ENCODE assay signal across 22 cellular contexts in the genomic region with DNA sequence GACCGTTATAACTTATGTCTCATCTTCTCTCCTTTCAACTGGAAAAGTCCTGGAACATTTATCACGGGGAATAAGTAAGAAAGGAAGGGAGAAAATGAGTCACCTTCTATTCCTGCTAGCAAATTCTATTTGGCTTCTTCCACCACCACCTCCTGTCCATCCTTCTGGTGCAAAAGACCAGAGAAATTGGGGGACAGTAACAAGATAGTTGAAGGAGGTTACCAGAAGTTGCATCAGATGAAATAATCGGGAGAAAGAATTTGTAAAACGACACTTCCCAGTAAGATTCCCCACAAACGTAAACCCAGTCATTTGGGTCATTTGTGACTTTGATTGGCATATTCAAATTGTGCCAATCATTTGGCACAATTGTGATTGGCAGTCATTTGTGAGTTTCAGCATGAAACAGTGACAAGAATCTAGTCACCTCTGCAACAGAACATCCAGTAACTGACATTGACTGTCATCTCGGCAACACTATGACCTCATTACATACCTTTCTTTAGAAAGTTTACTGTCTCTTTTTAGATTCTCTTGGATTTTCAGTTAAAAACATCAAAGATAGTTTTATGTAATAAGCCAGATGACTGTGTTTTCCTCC. TPM values are rescaled to one million over a fixed set of nuclear protein-coding genes. Genes with fewer than 3 reads are reported as not detected.
DNase-seq lines count a peak whose midpoint lies in the region; ATAC-seq and TF ChIP-seq lines count a peak whose summit lies in the region.
"Had no signal": no experiment of that assay in that cellular context is flagged by ENCODE, and none has a peak within 500 bp of the region (broad histone marks: within the 10 kb centered on the region; RNA-seq: fewer than 3 reads in every experiment).

No MANE protein-coding gene starts in this region.

- in situ Hi-C loops in brain microvascular endothelial cell (cut with HindIII; ENCODE audit: low pct_ligation_motif_present, low sequenced_read_pairs) = no loop called here

- H3F3A ChIP-seq in neural cell (ENCODE audit: insufficient read depth, low read length, poor library complexity, severe bottlenecking) = no peaks in the 10 kb centered on the region

- TF ChIP-seq RAD21 in neural cell (conservative IDR thresholded peaks at IDR 0.05) = no peak

- no peaks in the 10 kb centered on the region for H3K9me3 ChIP-seq in neural cell (ENCODE audit: low read length)
- H3K9me3 ChIP-seq: upper lobe of right lung had no signal

- H3K4me3 ChIP-seq in AG09309 (ENCODE audit: control insufficient read depth, low read depth, low read length) (no peak overlapping the region), neural cell (ENCODE audit: low read length) (no peak overlapping the region), brain microvascular endothelial cell (ENCODE audit: low read depth, low read length) (no peak overlapping the region)
- H3K4me3 ChIP-seq: smooth muscle cell, upper lobe of right lung had no signal

- TF ChIP-seq EP300 in neural cell (conservative IDR thresholded peaks at IDR 0.05; ENCODE audit: poor library complexity, severe bottlenecking) = peak; percentile 98

- H3K36me3 ChIP-seq in neural cell (ENCODE audit: insufficient read depth, low read length) = no peaks in the 10 kb centered on the region
- no peaks in the 10 kb centered on the region for H3K36me3 ChIP-seq in brain microvascular endothelial cell (replicated peaks)
- H3K36me3 ChIP-seq: upper lobe of right lung had no signal

- ATAC-seq in HG02678 (IDR thresholded peaks at IDR 0.05; ENCODE audit: unreplicated experiment) = no peak
- ATAC-seq: naive thymus-derived CD8-positive, alpha-beta T cell; upper lobe of right lung had no signal

- H3K9ac ChIP-seq in neural cell (ENCODE audit: low read length) = no peak overlapping the region

- H3K27ac ChIP-seq in caudate nucleus (ENCODE audit: low read depth, low read length) (peak overlapping the region; percentile 60), neural cell (ENCODE audit: low read length) (peak overlapping the region; percentile 26), brain microvascular endothelial cell (no peak overlapping the region), substantia nigra (ENCODE audit: low read depth, low read length, poor library complexity, severe bottlenecking) (no peak overlapping the region)
- H3K27ac ChIP-seq: upper lobe of right lung had no signal

- H3K4me2 ChIP-seq in neural cell (ENCODE audit: low read length) = no peak overlapping the region
- H3K4me2 ChIP-seq: smooth muscle cell had no signal

- H2AFZ ChIP-seq in neural cell (ENCODE audit: low read depth, low read length) = no peak overlapping the region

- H4K20me1 ChIP-seq in neural cell (ENCODE audit: insufficient read depth) = no peaks in the 10 kb centered on the region

- peak; percentile 3 for DNase-seq in AG09309 (ENCODE audit: low read depth)
- peak; percentile 69 for DNase-seq in M059J (ENCODE audit: low read depth)
- peak in 4 of 61 donors; percentile 1 to 59 (median 8) for DNase-seq in caudate nucleus (lab: John Stamatoyannopoulos, UW)
- DNase-seq in brain microvascular endothelial cell = no peak
- no peak for DNase-seq in DMS114 treated with DMSO at 0.1 percent for 48 hours (lab: John Stamatoyannopoulos, UW; ENCODE audit: unreplicated experiment)
- DNase-seq in substantia nigra (lab: John Stamatoyannopoulos, UW) = no peak
- DNase-seq: activated B cell treated with CpG ODN at 0.5 μM for 24 hours; activated CD4-positive, alpha-beta memory T cell treated with anti-CD3 and anti-CD28 coated beads for 36 hours; activated naive CD4-positive, alpha-beta T cell treated with Interleukin-2 at 50 U/mL for 16 hours; activated T-cell treated with anti-CD3 and anti-CD28 coated beads for 4 hours; aorta; CD4-positive, alpha-beta T cell; hypothalamus; naive thymus-derived CD8-positive, alpha-beta T cell; NCI-H1417 treated with DMSO at 0.1 percent for 48 hours; NCI-H2171; NCI-H748 treated with DMSO at 0.1 percent for 48 hours; stimulated activated CD4-positive, alpha-beta T cell treated with anti-CD3 and anti-CD28 coated beads, Interleukin-4, amount 100 ng/mL, for 1 hour; upper lobe of right lung had no signal

- no peaks in the 10 kb centered on the region for H3K9me2 ChIP-seq in neural cell (ENCODE audit: insufficient read depth, low read length)

- H3K27me3 ChIP-seq in neural cell (ENCODE audit: insufficient read depth, low read depth, low read length) (no peaks in the 10 kb centered on the region), brain microvascular endothelial cell (replicated peaks) (no peaks in the 10 kb centered on the region)
- H3K27me3 ChIP-seq: upper lobe of right lung had no signal

- TF ChIP-seq CTCF in AG09309 (IDR thresholded peaks at IDR 0.05; ENCODE audit: control insufficient read depth, insufficient read depth, low read depth, low read length, missing control alignments) (no peak), neural cell (IDR thresholded peaks at IDR 0.05; ENCODE audit: poor library complexity, severe bottlenecking) (no peak), brain microvascular endothelial cell (IDR thresholded peaks at IDR 0.05; ENCODE audit: low read depth, low read length, missing control alignments) (no peak)

- no peaks in the 10 kb centered on the region for H3K79me2 ChIP-seq in neural cell (replicated peaks; ENCODE audit: insufficient read depth, low read length)

TF ChIP-seq in neural cell, 6 proteins besides CTCF, POLR2A, EP300 and RAD21:
- TF ChIP-seq POLR2AphosphoS5 (IDR thresholded peaks at IDR 0.05) (peak; percentile 73), EZH2 (IDR thresholded peaks at IDR 0.05; ENCODE audit: borderline replicate concordance, insufficient read depth, low read length, poor library complexity, severe bottlenecking) (no peak)

RNA-seq across cellular contexts. Expression of gene PIK3CG, which starts 51.3 kb away (rescaled TPM):
- 0.12 TPM in 1 of 2 replicates, not detected in the other for total RNA-seq in M059J (2014; rRNA removed; shearing (Covaris generic))
- polyA plus RNA-seq in neural cell = not detected in 2 replicates
- polyA minus RNA-seq in neural cell = not detected in 2 replicates
- total RNA-seq: smooth muscle cell had no signal
- polyA plus RNA-seq: smooth muscle cell had no signal

Comparison
In these comparisons a context has a peak if more than half of its experiments do, and no peak if none do; other contexts are left out.
1. DNase-seq: peak in AG09309 (single experiment) and M059J (single experiment); none in brain microvascular endothelial cell (single experiment), DMS114 treated with DMSO at 0.1 percent for 48 hours (single experiment) and substantia nigra (0 of 49).
2. H3K27ac ChIP-seq: peak in caudate nucleus (single experiment) and neural cell (single experiment); none in brain microvascular endothelial cell (single experiment) and substantia nigra (single experiment).